Comparison of ENCODE assay signal across 25 cellular contexts in genomic region chrX:39890807-39891206, GRCh38.
"Had no signal": no experiment of that assay in that cellular context is flagged by ENCODE, and none has a peak within 500 bp of the region (broad histone marks: within the 10 kb centered on the region; RNA-seq: fewer than 3 reads in every experiment).

No MANE protein-coding gene starts in this region.

- H3K4me3 ChIP-seq: ascending aorta, PC-9, SJCRH30 had no signal

- DNase-seq: activated B cell treated with CpG ODN at 0.5 μM for 24 hours; activated CD4-positive, alpha-beta T cell treated with anti-CD3 and anti-CD28 coated beads for 1 hour; activated CD4-positive, alpha-beta T cell treated with anti-CD3 and anti-CD28 coated beads, Interleukin-2, amount 10 ng/mL, durations not matched to agents 24 days and 14 days; activated CD4-positive, alpha-beta T cell treated with anti-CD3 and anti-CD28 coated beads, Interleukin-2, amount 50 U/mL, for 48 hours; activated CD8-positive, alpha-beta memory T cell treated with anti-CD3 and anti-CD28 coated beads, Interleukin-2, amount 10 ng/mL, durations not matched to agents 7 days and 5 days; activated effector memory CD4-positive, alpha-beta T cell treated with Interleukin-2 at 50 U/mL for 16 hours; activated naive CD4-positive, alpha-beta T cell; activated naive CD8-positive, alpha-beta T cell treated with anti-CD3 and anti-CD28 coated beads, Interleukin-2, amount 50 U/mL, for 24 hours; activated T-cell treated with anti-CD3 and anti-CD28 coated beads, Interleukin-2, amount 50 U/mL, for 24 hours; amniotic stem cell; cerebellar nuclear complex; Kasumi-1; KBM-7; NCI-H1105 treated with DMSO at 0.1 percent for 48 hours; NCI-H1436 treated with DMSO at 0.1 percent for 48 hours; NCI-H187; NCI-H2081; NCI-H446; NCI-H524; PC-9; SJCRH30; SW 1271; T-helper 9 cell had no signal

- H3K36me3 ChIP-seq: ascending aorta, SJCRH30 had no signal

- H3K9me3 ChIP-seq: ascending aorta, SJCRH30 had no signal

- H3K27ac ChIP-seq: ascending aorta, PC-9, SJCRH30 had no signal

- ATAC-seq: activated CD8-positive, alpha-beta memory T cell treated with anti-CD3 and anti-CD28 coated beads, Interleukin-2, amount 10 ng/mL, durations not matched to agents 7 days and 5 days; activated naive CD8-positive, alpha-beta T cell treated with anti-CD3 and anti-CD28 coated beads, Interleukin-2, amount 50 U/mL, for 24 hours; SK-N-SH treated with all-trans-retinoic acid at 6 μM for 48 hours had no signal

- H3K27me3 ChIP-seq: ascending aorta, SJCRH30 had no signal

- H3K4me1 ChIP-seq: ascending aorta had no signal
